ENCODE assay signal across 8 cellular contexts in genomic region chr13:32164622-32165268, GRCh38.
A peak's percentile ranks its signal among the peaks of the same experiment; 100 is the strongest.
DNase-seq lines count a peak whose midpoint lies in the region; ATAC-seq, FAIRE-seq and TF ChIP-seq lines count a peak whose summit lies in the region.

No MANE protein-coding gene starts in this region.

- DNase-seq in activated CD4-positive, alpha-beta T cell treated with anti-CD3 and anti-CD28 coated beads for 48 hours: peak; percentile 33
- DNase-seq in activated CD4-positive, alpha-beta T cell treated with anti-CD3 and anti-CD28 coated beads, Interleukin-2, amount 50 U/mL, for 1 hour: no peak
- DNase-seq in NCI-H510A treated with DMSO at 0.1 percent for 48 hours (lab: John Stamatoyannopoulos, UW) (peak; percentile 51), left ventricle myocardium superior (no peak), smooth muscle cell (lab: John Stamatoyannopoulos, UW; ENCODE audit: unreplicated experiment) (no peak), GM12892 (ENCODE audit: insufficient read length) (no peak)
- peak; percentile 22 to 30 for DNase-seq in activated T-cell treated with anti-CD3 and anti-CD28 coated beads, Interleukin-2, amount 50 U/mL, for 48 hours

- H2AFZ ChIP-seq in smooth muscle cell (ENCODE audit: low read depth): peak overlapping the region; percentile 39

- no peak overlapping the region for H3K27ac ChIP-seq in smooth muscle cell (ENCODE audit: low read depth)

- TF ChIP-seq CTCF in smooth muscle cell (IDR thresholded peaks at IDR 0.05; ENCODE audit: borderline replicate concordance, insufficient read depth, poor library complexity, severe bottlenecking): peak; percentile 45

- FAIRE-seq in GM12892 (lab: Jason Lieb, UNC): no peak

- no peaks in the 10 kb centered on the region for H4K20me1 ChIP-seq in smooth muscle cell (ENCODE audit: low read depth)

- H3F3A ChIP-seq in smooth muscle cell (ENCODE audit: low read depth): no peaks in the 10 kb centered on the region

- no peak overlapping the region for H3K4me2 ChIP-seq in smooth muscle cell

- no peaks in the 10 kb centered on the region for H3K79me2 ChIP-seq in smooth muscle cell (ENCODE audit: low read depth)

- H3K9me3 ChIP-seq in smooth muscle cell (replicated peaks; ENCODE audit: low read depth): no peaks in the 10 kb centered on the region

- H3K9ac ChIP-seq in smooth muscle cell (ENCODE audit: low read depth): no peak overlapping the region

- TF ChIP-seq POLR2A in GM12892 (IDR thresholded peaks at IDR 0.05; ENCODE audit: low read depth, low read length): no peak

- WGBS in smooth muscle cell (ENCODE audit: low lambda C conversion rate): 50% methylated on average over 4 of the region's 4 CpGs

- no peaks in the 10 kb centered on the region for H3K36me3 ChIP-seq in smooth muscle cell (ENCODE audit: low read depth)

- no peak overlapping the region for H3K4me3 ChIP-seq in smooth muscle cell

- no peaks in the 10 kb centered on the region for H3K27me3 ChIP-seq in smooth muscle cell (ENCODE audit: low read depth)

- intact Hi-C loops in left ventricle myocardium superior (cut with micrococcal nuclease): no loop called here

- H3K4me1 ChIP-seq in smooth muscle cell (ENCODE audit: low read depth): no peaks in the 10 kb centered on the region

- peak; percentile 63 for ATAC-seq in HG03159 (IDR thresholded peaks at IDR 0.05; ENCODE audit: unreplicated experiment)
- peak; percentile 20 for ATAC-seq in left ventricle myocardium superior

Comparison
In these comparisons a context has a peak if more than half of its experiments do, and no peak if none do; other contexts are left out.
1. DNase-seq: peak in activated CD4-positive, alpha-beta T cell treated with anti-CD3 and anti-CD28 coated beads for 48 hours (single experiment), NCI-H510A treated with DMSO at 0.1 percent for 48 hours (single experiment) and activated T-cell treated with anti-CD3 and anti-CD28 coated beads, Interleukin-2, amount 50 U/mL, for 48 hours (2 of 2); none in activated CD4-positive, alpha-beta T cell treated with anti-CD3 and anti-CD28 coated beads, Interleukin-2, amount 50 U/mL, for 1 hour (single experiment), left ventricle myocardium superior (single experiment), smooth muscle cell (single experiment) and GM12892 (single experiment).